In the genomic region with DNA sequence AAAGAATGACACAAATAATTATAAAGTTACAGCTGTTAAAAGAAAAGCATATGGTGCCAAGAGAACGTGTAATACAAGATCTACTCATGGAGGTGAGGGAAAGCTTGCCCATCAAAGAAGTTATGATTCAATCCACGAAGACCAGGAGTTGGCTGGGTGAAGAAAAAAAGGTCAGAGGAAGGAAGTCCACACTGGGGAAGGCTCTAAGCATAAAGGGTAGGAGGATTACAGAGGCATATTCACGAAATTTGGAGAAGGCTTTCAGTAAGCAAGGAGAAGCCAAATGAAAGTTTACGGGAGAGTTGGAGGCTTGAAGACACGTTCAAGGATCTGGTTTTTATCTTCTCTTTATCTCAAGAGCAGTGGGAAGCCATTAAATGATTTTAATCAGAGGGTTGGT, we compare ENCODE assay signal across 9 cellular contexts. TPM values are rescaled to one million over a fixed set of nuclear protein-coding genes. Genes with fewer than 3 reads are reported as not detected.
DNase-seq lines count a peak whose midpoint lies in the region; ATAC-seq and TF ChIP-seq lines count a peak whose summit lies in the region.
"Had no signal": no experiment of that assay in that cellular context is flagged by ENCODE, and none has a peak within 500 bp of the region (broad histone marks: within the 10 kb centered on the region; RNA-seq: fewer than 3 reads in every experiment).

No MANE protein-coding gene starts in this region.

- ATAC-seq in GM23338 (no peak), GM19351 (IDR thresholded peaks at IDR 0.05; ENCODE audit: unreplicated experiment) (no peak), GM21528 (IDR thresholded peaks at IDR 0.05; ENCODE audit: low FRiP score, unreplicated experiment) (no peak)

- H3K4me3 ChIP-seq in GM23338 (no peak overlapping the region), OCI-LY7 (ENCODE audit: low read depth, low read length, poor library complexity, severe bottlenecking) (peak overlapping the region; percentile 40), coronary artery (peak overlapping the region; percentile 96), spleen (peak overlapping the region in 1 of 8 donors; percentile 88)
- H3K4me3 ChIP-seq: testis had no signal

- no peaks in the 10 kb centered on the region for H3K9me3 Mint-ChIP-seq in GM23338

- H4K20me1 ChIP-seq in GM23338 (replicated peaks; ENCODE audit: insufficient read depth) (no peaks in the 10 kb centered on the region), OCI-LY7 (ENCODE audit: insufficient read depth, low read length) (no peaks in the 10 kb centered on the region)

- H3K4me3 Mint-ChIP-seq in GM23338: no peak overlapping the region

- DNase-seq in GM23338 (ENCODE audit: low spot score) (no peak), OCI-LY7 (ENCODE audit: low spot score) (no peak), coronary artery (ENCODE audit: low spot score) (no peak), spleen (no peak)
- DNase-seq in stimulated activated CD4-positive, alpha-beta T cell treated with anti-CD3 and anti-CD28 coated beads, Interleukin-2, amount 100 ng/mL, for 24 hours: no peak
- DNase-seq: NCI-H2107, testis had no signal

- H3K79me2 ChIP-seq in GM23338 (replicated peaks; ENCODE audit: insufficient read depth): peaks cover 24% of the 10 kb centered on the region
- peaks cover 24% of the 10 kb centered on the region for H3K79me2 ChIP-seq in OCI-LY7 (ENCODE audit: insufficient read depth, low read depth, low read length)

- H2AFZ ChIP-seq in GM23338 (peak overlapping the region; percentile 0; the same call in 1 of the 2 replicates), OCI-LY7 (ENCODE audit: low read length) (peak overlapping the region; percentile 87)

- H3F3A ChIP-seq in GM23338 (replicated peaks; ENCODE audit: low read depth): no peaks in the 10 kb centered on the region

- H3K36me3 ChIP-seq in GM23338 (ENCODE audit: insufficient read depth): no peaks in the 10 kb centered on the region
- no peaks in the 10 kb centered on the region for H3K36me3 ChIP-seq in OCI-LY7 (ENCODE audit: insufficient read depth, low read length)
- H3K36me3 ChIP-seq in spleen: no peaks in the 10 kb centered on the region

- TF ChIP-seq CTCF in GM23338 (conservative IDR thresholded peaks at IDR 0.05; ENCODE audit: low read depth in 2 of 2): no peak
- TF ChIP-seq CTCF in OCI-LY7 (conservative IDR thresholded peaks at IDR 0.05; ENCODE audit: low read length): no peak
- TF ChIP-seq CTCF in coronary artery (IDR thresholded peaks at IDR 0.05): no peak
- TF ChIP-seq CTCF in spleen (IDR thresholded peaks at IDR 0.05 in 8 of 11, conservative IDR thresholded peaks at IDR 0.05 in 3 of 11): no peak

- H3K4me2 ChIP-seq in GM23338 (no peak overlapping the region), OCI-LY7 (ENCODE audit: low read length) (peak overlapping the region; percentile 76)

- no peak overlapping the region for H3K27ac ChIP-seq in GM23338 (ENCODE audit: low read depth)
- H3K27ac ChIP-seq in OCI-LY7 (ENCODE audit: low read depth, low read length, poor library complexity, severe bottlenecking): peak overlapping the region; percentile 93
- peak overlapping the region in 1 of 2 donors; percentile 99 for H3K27ac ChIP-seq in coronary artery
- H3K27ac ChIP-seq in spleen: peak overlapping the region; percentile 68 to 100 (median 100)

- 25 to 44% (median 32%) methylated on average over 5 of the region's 5 CpGs for WGBS in spleen, 5 donors

- BruUV-seq in OCI-LY7 (replicated peaks; lab: Mats Ljungman, UMichigan): no TSS peak

- H3K4me1 ChIP-seq in GM23338 (ENCODE audit: insufficient read depth) (peaks cover 25% of the 10 kb centered on the region), OCI-LY7 (ENCODE audit: insufficient read depth, low read length, poor library complexity, severe bottlenecking) (peaks cover 65% of the 10 kb centered on the region), spleen (peaks cover 29 to 74% (median 45%) of the 10 kb centered on the region in 6 donors)
- H3K4me1 ChIP-seq: testis had no signal

- intact Hi-C loops in OCI-LY7 (cut with micrococcal nuclease; ENCODE audit: unreplicated experiment): loop anchor here (10.0 kb wide), 3 partner anchors 620 to 1830 kb away; no protein-coding TSS in a partner anchor
- intact Hi-C loops in spleen (cut with DNase I; ENCODE audit: low total_unique reads): no loop called here

- H3K9me2 ChIP-seq in GM23338 (ENCODE audit: insufficient read depth) (0 out of 2 replicates have a peak, but pooled peaks cover 6% of the 10 kb centered on the region), OCI-LY7 (ENCODE audit: insufficient read depth, low read length) (no peaks in the 10 kb centered on the region)

- POLR2A ChIA-PET in OCI-LY7 (lab: Charles Lee): interaction anchor here (0.5 to 1.9 kb wide), 11 partner anchors 8 to 620 kb away, joined by 3 to 15 read pairs (median 4); no protein-coding TSS in a partner anchor

- no peaks in the 10 kb centered on the region for H3K9me3 ChIP-seq in OCI-LY7 (ENCODE audit: low read length)
- H3K9me3 ChIP-seq in spleen: no peaks in the 10 kb centered on the region
- H3K9me3 ChIP-seq: testis had no signal

- peaks cover 15% of the 10 kb centered on the region for H3K27me3 Mint-ChIP-seq in GM23338 (ENCODE audit: insufficient read depth, low read depth, poor library complexity)

- no peak for TF ChIP-seq POLR2A in spleen (IDR thresholded peaks at IDR 0.05)

- H3K4me1 Mint-ChIP-seq in GM23338: peaks cover 28% of the 10 kb centered on the region

- no peaks in the 10 kb centered on the region for H3K36me3 Mint-ChIP-seq in GM23338 (ENCODE audit: low read depth)

- H3K27me3 ChIP-seq in GM23338 (ENCODE audit: insufficient read depth) (no peaks in the 10 kb centered on the region; the same call in 1 of the 2 replicates), spleen (replicated peaks in 1 of 7) (no peaks in the 10 kb centered on the region)
- H3K27me3 ChIP-seq: testis had no signal

- no peak overlapping the region for H3K27ac Mint-ChIP-seq in GM23338

- CTCF ChIA-PET in OCI-LY7 (lab: Charles Lee; ENCODE audit: unreplicated experiment): no interaction called here

TF ChIP-seq in GM23338, 12 proteins besides CTCF, POLR2A, EP300 and RAD21 (continues in another document):
- TF ChIP-seq STAT1 (IDR thresholded peaks at IDR 0.05; ENCODE audit: unreplicated experiment) (no peak), EZH2 (IDR thresholded peaks at IDR 0.05; ENCODE audit: low read depth, unreplicated experiment) (no peak), ZNF331 (CRISPR knock-in tag; IDR thresholded peaks at IDR 0.05; ENCODE audit: low read depth) (no peak), JUNB (IDR thresholded peaks at IDR 0.05; ENCODE audit: unreplicated experiment) (no peak), EZH2phosphoT487 (IDR thresholded peaks at IDR 0.05; ENCODE audit: unreplicated experiment) (no peak)
- TF ChIP-seq, protein P1, sequence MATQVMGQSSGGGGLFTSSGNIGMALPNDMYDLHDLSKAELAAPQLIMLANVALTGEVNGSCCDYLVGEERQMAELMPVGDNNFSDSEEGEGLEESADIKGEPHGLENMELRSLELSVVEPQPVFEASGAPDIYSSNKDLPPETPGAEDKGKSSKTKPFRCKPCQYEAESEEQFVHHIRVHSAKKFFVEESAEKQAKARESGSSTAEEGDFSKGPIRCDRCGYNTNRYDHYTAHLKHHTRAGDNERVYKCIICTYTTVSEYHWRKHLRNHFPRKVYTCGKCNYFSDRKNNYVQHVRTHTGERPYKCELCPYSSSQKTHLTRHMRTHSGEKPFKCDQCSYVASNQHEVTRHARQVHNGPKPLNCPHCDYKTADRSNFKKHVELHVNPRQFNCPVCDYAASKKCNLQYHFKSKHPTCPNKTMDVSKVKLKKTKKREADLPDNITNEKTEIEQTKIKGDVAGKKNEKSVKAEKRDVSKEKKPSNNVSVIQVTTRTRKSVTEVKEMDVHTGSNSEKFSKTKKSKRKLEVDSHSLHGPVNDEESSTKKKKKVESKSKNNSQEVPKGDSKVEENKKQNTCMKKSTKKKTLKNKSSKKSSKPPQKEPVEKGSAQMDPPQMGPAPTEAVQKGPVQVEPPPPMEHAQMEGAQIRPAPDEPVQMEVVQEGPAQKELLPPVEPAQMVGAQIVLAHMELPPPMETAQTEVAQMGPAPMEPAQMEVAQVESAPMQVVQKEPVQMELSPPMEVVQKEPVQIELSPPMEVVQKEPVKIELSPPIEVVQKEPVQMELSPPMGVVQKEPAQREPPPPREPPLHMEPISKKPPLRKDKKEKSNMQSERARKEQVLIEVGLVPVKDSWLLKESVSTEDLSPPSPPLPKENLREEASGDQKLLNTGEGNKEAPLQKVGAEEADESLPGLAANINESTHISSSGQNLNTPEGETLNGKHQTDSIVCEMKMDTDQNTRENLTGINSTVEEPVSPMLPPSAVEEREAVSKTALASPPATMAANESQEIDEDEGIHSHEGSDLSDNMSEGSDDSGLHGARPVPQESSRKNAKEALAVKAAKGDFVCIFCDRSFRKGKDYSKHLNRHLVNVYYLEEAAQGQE (IDR thresholded peaks at IDR 0.05; ENCODE audit: unreplicated experiment): no peak
- TF ChIP-seq, protein P2, sequence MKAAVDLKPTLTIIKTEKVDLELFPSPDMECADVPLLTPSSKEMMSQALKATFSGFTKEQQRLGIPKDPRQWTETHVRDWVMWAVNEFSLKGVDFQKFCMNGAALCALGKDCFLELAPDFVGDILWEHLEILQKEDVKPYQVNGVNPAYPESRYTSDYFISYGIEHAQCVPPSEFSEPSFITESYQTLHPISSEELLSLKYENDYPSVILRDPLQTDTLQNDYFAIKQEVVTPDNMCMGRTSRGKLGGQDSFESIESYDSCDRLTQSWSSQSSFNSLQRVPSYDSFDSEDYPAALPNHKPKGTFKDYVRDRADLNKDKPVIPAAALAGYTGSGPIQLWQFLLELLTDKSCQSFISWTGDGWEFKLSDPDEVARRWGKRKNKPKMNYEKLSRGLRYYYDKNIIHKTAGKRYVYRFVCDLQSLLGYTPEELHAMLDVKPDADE (IDR thresholded peaks at IDR 0.05): no peak

RNA-seq across cellular contexts. Expression of gene TGFBR2, which starts 1.8 kb away (rescaled TPM):
- 12.2 and 13.0 TPM in 2 replicates for total RNA-seq in GM23338 (2014; rRNA removed; shearing (Covaris generic))
- 3.7 and 4.7 TPM in 2 replicates for polyA plus RNA-seq in GM23338 (2016; fragmentation: Nextera tagmentation; extraction: Ambion mirVana)
- total RNA-seq in OCI-LY7 (2014; rRNA removed; shearing (Covaris generic)): 28.1 and 29.6 TPM in 2 replicates
- total RNA-seq in OCI-LY7 (2022): 25.2 and 29.5 TPM in 2 replicates
- total RNA-seq in spleen: 100 to 1,000 TPM; 163 to 322 (median 277) TPM
- polyA plus RNA-seq in spleen: 10 to 100 TPM; 18.2 to 45.6 (median 33.7) TPM

Comparison
In these comparisons a context has a peak if more than half of its experiments do, and no peak if none do; other contexts are left out.
1. RNA of gene TGFBR2, which starts 1.8 kb away (total RNA-seq): 163 to 322 TPM in spleen; 25.2 to 29.6 TPM in OCI-LY7 and 12.2 to 13.0 TPM in GM23338; every median in the first group is over 4 times any median in the second.